ENCODE assay signal across 8 cellular contexts in genomic region chr15:79007066-79007465, GRCh38.
DNase-seq lines count a peak whose midpoint lies in the region; ATAC-seq and TF ChIP-seq lines count a peak whose summit lies in the region.

No MANE protein-coding gene starts in this region.

- peaks cover 3% of the 10 kb centered on the region; the same call in 1 of the 2 replicates for H3F3A ChIP-seq in OCI-LY1 (ENCODE audit: insufficient read depth, low read length)

- peak overlapping the region; percentile 20; the same call in 1 of the 2 replicates for H3K9ac ChIP-seq in OCI-LY1 (ENCODE audit: low read length)

- ATAC-seq in effector memory CD8-positive, alpha-beta T cell (replicated peaks): peak; percentile 35

- no peak overlapping the region for H3K4me3 ChIP-seq in OCI-LY1 (ENCODE audit: low read depth, low read length, poor library complexity, severe bottlenecking)

- TF ChIP-seq CTCF in OCI-LY1 (IDR thresholded peaks at IDR 0.05; ENCODE audit: low read length): peak; percentile 95
- peak; percentile 61 for TF ChIP-seq CTCF in neural crest cell (conservative IDR thresholded peaks at IDR 0.05)

- H3K4me2 ChIP-seq in OCI-LY1 (ENCODE audit: low read length): no peak overlapping the region

- H3K9me3 Mint-ChIP-seq in effector memory CD8-positive, alpha-beta T cell: no peaks in the 10 kb centered on the region
- H3K9me3 Mint-ChIP-seq in neural crest cell: no peaks in the 10 kb centered on the region

- H4K20me1 ChIP-seq in OCI-LY1 (ENCODE audit: insufficient read depth, low read length): no peaks in the 10 kb centered on the region

- peaks cover 4% of the 10 kb centered on the region in 2 donors for H3K4me1 Mint-ChIP-seq in effector memory CD8-positive, alpha-beta T cell (ENCODE audit: low read depth in 2 of 2)
- peaks cover 19% of the 10 kb centered on the region for H3K4me1 Mint-ChIP-seq in neural crest cell

- no peak overlapping the region for H2AFZ ChIP-seq in OCI-LY1 (ENCODE audit: low read length)

- H3K27ac ChIP-seq in OCI-LY1 (ENCODE audit: low read depth, low read length, poor library complexity, severe bottlenecking): peak overlapping the region; percentile 93

- H3K9me2 ChIP-seq in OCI-LY1 (ENCODE audit: low read depth, low read length): no peaks in the 10 kb centered on the region

- no peaks in the 10 kb centered on the region for H3K9me3 ChIP-seq in OCI-LY1 (ENCODE audit: low read length)

- peaks cover 0 to 10% of the 10 kb centered on the region in 2 donors for H3K27me3 Mint-ChIP-seq in effector memory CD8-positive, alpha-beta T cell
- H3K27me3 Mint-ChIP-seq in neural crest cell (ENCODE audit: low read depth): no peaks in the 10 kb centered on the region

- H3K4me3 Mint-ChIP-seq in effector memory CD8-positive, alpha-beta T cell: no peak overlapping the region
- no peak overlapping the region for H3K4me3 Mint-ChIP-seq in neural crest cell

- H3K79me2 ChIP-seq in OCI-LY1 (ENCODE audit: insufficient read depth, low read length): no peaks in the 10 kb centered on the region

- H3K27me3 ChIP-seq in OCI-LY1 (ENCODE audit: insufficient read depth, low read length): no peaks in the 10 kb centered on the region

- H3K36me3 Mint-ChIP-seq in effector memory CD8-positive, alpha-beta T cell (ENCODE audit: insufficient read depth): no peaks in the 10 kb centered on the region
- H3K36me3 Mint-ChIP-seq in neural crest cell (ENCODE audit: low read depth): no peaks in the 10 kb centered on the region

- no peak overlapping the region for H3K27ac Mint-ChIP-seq in effector memory CD8-positive, alpha-beta T cell
- no peak overlapping the region for H3K27ac Mint-ChIP-seq in neural crest cell (ENCODE audit: unreplicated experiment)

- peaks cover 6% of the 10 kb centered on the region for H3K36me3 ChIP-seq in OCI-LY1 (ENCODE audit: insufficient read depth, low read length)

- H3K4me1 ChIP-seq in OCI-LY1 (ENCODE audit: insufficient read depth, low read length, severe bottlenecking): peaks cover 76% of the 10 kb centered on the region

- peak; percentile 54 for DNase-seq in activated CD4-positive, alpha-beta T cell treated with anti-CD3 and anti-CD28 coated beads for 48 hours
- DNase-seq in activated CD4-positive, alpha-beta T cell treated with anti-CD3 and anti-CD28 coated beads, Interleukin-2, amount 50 U/mL, for 4 hours: no peak
- peak in 1 of 3 experiments; percentile 11 for DNase-seq in effector memory CD8-positive, alpha-beta T cell
- DNase-seq in neural crest cell (ENCODE audit: low read depth, low spot score): peak; percentile 61
- no peak for DNase-seq in NCI-H1694 treated with DMSO at 0.1 percent for 48 hours (lab: John Stamatoyannopoulos, UW)
- DNase-seq in NCI-H2227 (lab: John Stamatoyannopoulos, UW; ENCODE audit: unreplicated experiment): no peak
- no peak for DNase-seq in NCI-H187 (lab: John Stamatoyannopoulos, UW)

Comparison
In these comparisons a context has a peak if more than half of its experiments do, and no peak if none do; other contexts are left out.
1. DNase-seq: peak in activated CD4-positive, alpha-beta T cell treated with anti-CD3 and anti-CD28 coated beads for 48 hours (single experiment) and neural crest cell (single experiment); none in activated CD4-positive, alpha-beta T cell treated with anti-CD3 and anti-CD28 coated beads, Interleukin-2, amount 50 U/mL, for 4 hours (0 of 2), NCI-H1694 treated with DMSO at 0.1 percent for 48 hours (single experiment), NCI-H2227 (single experiment) and NCI-H187 (0 of 2).